Comparison of ENCODE assay signal across 21 cellular contexts in genomic region chr17:393806-394717, GRCh38. TPM values are rescaled to one million over a fixed set of nuclear protein-coding genes. Genes with fewer than 3 reads are reported as not detected.
DNase-seq lines count a peak whose midpoint lies in the region; ATAC-seq, FAIRE-seq and TF ChIP-seq lines count a peak whose summit lies in the region.
"Had no signal": no experiment of that assay in that cellular context is flagged by ENCODE, and none has a peak within 500 bp of the region (broad histone marks: within the 10 kb centered on the region; RNA-seq: fewer than 3 reads in every experiment).

No MANE protein-coding gene starts in this region.

- H3K4me3 ChIP-seq in BLaER1 = no peak overlapping the region
- no peak overlapping the region for H3K4me3 ChIP-seq in CD4-positive, CD25-positive, alpha-beta regulatory T cell (ENCODE audit: low read depth, low read length)
- no peak overlapping the region for H3K4me3 ChIP-seq in effector memory CD4-positive, alpha-beta T cell (ENCODE audit: insufficient read depth, low read depth, low read length, poor library complexity, severe bottlenecking)
- H3K4me3 ChIP-seq: esophagus muscularis mucosa, PC-9, SK-N-MC, thyroid gland had no signal

- no peaks in the 10 kb centered on the region for H3K27me3 Mint-ChIP-seq in CD4-positive, CD25-positive, alpha-beta regulatory T cell
- H3K27me3 Mint-ChIP-seq in dendritic cell treated with granulocyte-macrophage colony-stimulating factor and Interleukin-4, amounts not matched to agents 40 ng/mL and 50 ng/mL, for 4 days = peaks cover 6% of the 10 kb centered on the region
- peaks cover 0 to 3% (median 0%) of the 10 kb centered on the region in 5 donors for H3K27me3 Mint-ChIP-seq in naive thymus-derived CD8-positive, alpha-beta T cell
- H3K27me3 Mint-ChIP-seq in activated CD8-positive, alpha-beta T cell treated with anti-CD3 and anti-CD28 coated beads for 36 hours = no peaks in the 10 kb centered on the region
- H3K27me3 Mint-ChIP-seq: activated CD4-positive, alpha-beta memory T cell treated with anti-CD3 and anti-CD28 coated beads, Interleukin-2, amount 10 ng/mL, durations not matched to agents 7 days and 5 days had no signal

- H3K27me3 ChIP-seq in BLaER1 = no peaks in the 10 kb centered on the region
- no peaks in the 10 kb centered on the region for H3K27me3 ChIP-seq in CD4-positive, CD25-positive, alpha-beta regulatory T cell (ENCODE audit: control insufficient read depth, insufficient read depth, low read length)
- H3K27me3 ChIP-seq in effector memory CD4-positive, alpha-beta T cell (replicated peaks; ENCODE audit: control insufficient read depth, insufficient read depth, low read length, poor library complexity, severe bottlenecking) = no peaks in the 10 kb centered on the region
- H3K27me3 ChIP-seq: thyroid gland had no signal

- DNase-seq in CD4-positive, CD25-positive, alpha-beta regulatory T cell = no peak
- DNase-seq in naive thymus-derived CD8-positive, alpha-beta T cell = no peak
- DNase-seq in activated CD8-positive, alpha-beta T cell treated with anti-CD3 and anti-CD28 coated beads for 36 hours = no peak
- no peak for DNase-seq in effector memory CD4-positive, alpha-beta T cell
- DNase-seq in frontal cortex (ENCODE audit: low spot score in 2 of 2) = no peak
- DNase-seq: activated CD4-positive, alpha-beta memory T cell treated with anti-CD3 and anti-CD28 coated beads, Interleukin-2, amount 10 ng/mL, durations not matched to agents 7 days and 5 days; cortex of kidney; DMS 273 treated with DMSO at 0.1 percent for 48 hours; HCEC 1CT; NCI-H2081; NCI-H510A; PC-9; thyroid gland had no signal

- H3K27ac ChIP-seq in BLaER1 = no peak overlapping the region
- no peak overlapping the region for H3K27ac ChIP-seq in CD4-positive, CD25-positive, alpha-beta regulatory T cell (ENCODE audit: insufficient read depth, low read length, poor library complexity, severe bottlenecking)
- H3K27ac ChIP-seq in effector memory CD4-positive, alpha-beta T cell (ENCODE audit: insufficient read depth, low read length, poor library complexity, severe bottlenecking) = no peak overlapping the region
- H3K27ac ChIP-seq: esophagus muscularis mucosa, PC-9, SK-N-MC, thyroid gland had no signal

- H3K4me1 Mint-ChIP-seq in CD4-positive, CD25-positive, alpha-beta regulatory T cell = peaks cover 4 to 7% (median 4%) of the 10 kb centered on the region in 4 donors
- H3K4me1 Mint-ChIP-seq in dendritic cell treated with granulocyte-macrophage colony-stimulating factor and Interleukin-4, amounts not matched to agents 40 ng/mL and 50 ng/mL, for 4 days (ENCODE audit: low read depth) = peaks cover 24% of the 10 kb centered on the region
- H3K4me1 Mint-ChIP-seq in naive thymus-derived CD8-positive, alpha-beta T cell = peaks cover 0 to 5% (median 3%) of the 10 kb centered on the region in 4 donors
- no peaks in the 10 kb centered on the region for H3K4me1 Mint-ChIP-seq in activated CD8-positive, alpha-beta T cell treated with anti-CD3 and anti-CD28 coated beads for 36 hours (ENCODE audit: low read depth)
- H3K4me1 Mint-ChIP-seq: activated CD4-positive, alpha-beta memory T cell treated with anti-CD3 and anti-CD28 coated beads, Interleukin-2, amount 10 ng/mL, durations not matched to agents 7 days and 5 days; stimulated activated effector memory CD8-positive, alpha-beta T cell treated with anti-CD3 and anti-CD28 coated beads, Interleukin-12 subunit alpha, Interleukin-12 subunit beta, amount 100 ng/mL, for 72 hours had no signal

- H3K9ac ChIP-seq in BLaER1 = no peak overlapping the region

- POLR2A ChIA-PET in naive thymus-derived CD8-positive, alpha-beta T cell (lab: Charles Lee) = no interaction called here
- POLR2A ChIA-PET in activated CD8-positive, alpha-beta T cell treated with anti-CD3 and anti-CD28 coated beads for 36 hours (lab: Charles Lee) = no interaction called here

- no peaks in the 10 kb centered on the region for H3K36me3 ChIP-seq in BLaER1
- peaks cover 7% of the 10 kb centered on the region for H3K36me3 ChIP-seq in CD4-positive, CD25-positive, alpha-beta regulatory T cell (ENCODE audit: control insufficient read depth, insufficient read depth, low read length)
- H3K36me3 ChIP-seq in effector memory CD4-positive, alpha-beta T cell (ENCODE audit: control insufficient read depth, insufficient read depth, low read length) = no peaks in the 10 kb centered on the region
- H3K36me3 ChIP-seq: esophagus muscularis mucosa, thyroid gland had no signal

- peaks cover 16% of the 10 kb centered on the region for H3K4me1 ChIP-seq in BLaER1
- no peaks in the 10 kb centered on the region for H3K4me1 ChIP-seq in CD4-positive, CD25-positive, alpha-beta regulatory T cell (ENCODE audit: control insufficient read depth, insufficient read depth, low read length, poor library complexity, severe bottlenecking)
- no peaks in the 10 kb centered on the region for H3K4me1 ChIP-seq in effector memory CD4-positive, alpha-beta T cell (ENCODE audit: control insufficient read depth, insufficient read depth, low read length, poor library complexity, severe bottlenecking)
- H3K4me1 ChIP-seq: esophagus muscularis mucosa, thyroid gland had no signal

- no peaks in the 10 kb centered on the region for H4K20me1 ChIP-seq in BLaER1

- H3K36me3 Mint-ChIP-seq in CD4-positive, CD25-positive, alpha-beta regulatory T cell = peaks cover 9% of the 10 kb centered on the region
- no peaks in the 10 kb centered on the region for H3K36me3 Mint-ChIP-seq in dendritic cell treated with granulocyte-macrophage colony-stimulating factor and Interleukin-4, amounts not matched to agents 40 ng/mL and 50 ng/mL, for 4 days (ENCODE audit: low read depth)
- H3K36me3 Mint-ChIP-seq in naive thymus-derived CD8-positive, alpha-beta T cell = no peaks in the 10 kb centered on the region
- H3K36me3 Mint-ChIP-seq in activated CD8-positive, alpha-beta T cell treated with anti-CD3 and anti-CD28 coated beads for 36 hours (ENCODE audit: low read depth) = no peaks in the 10 kb centered on the region
- H3K36me3 Mint-ChIP-seq: stimulated activated effector memory CD8-positive, alpha-beta T cell treated with anti-CD3 and anti-CD28 coated beads, Interleukin-12 subunit alpha, Interleukin-12 subunit beta, amount 100 ng/mL, for 72 hours had no signal

- intact Hi-C loops in dendritic cell treated with granulocyte-macrophage colony-stimulating factor and Interleukin-4, amounts not matched to agents 40 ng/mL and 50 ng/mL, for 4 days (cut with micrococcal nuclease) = loop anchor here (10.0 kb wide), 1 partner anchor 301 kb away; no protein-coding TSS in a partner anchor
- intact Hi-C loops in activated CD8-positive, alpha-beta T cell treated with anti-CD3 and anti-CD28 coated beads for 36 hours (cut with micrococcal nuclease) = no loop called here

- H3K4me2 ChIP-seq in BLaER1 = peak overlapping the region; percentile 21; the same call in 1 of the 2 replicates
- H3K4me2 ChIP-seq: PC-9 had no signal

- TF ChIP-seq CTCF in activated CD8-positive, alpha-beta T cell treated with anti-CD3 and anti-CD28 coated beads for 36 hours (IDR thresholded peaks at IDR 0.05) = no peak

- peak overlapping the region in 1 of 4 donors; percentile 47 for H3K4me3 Mint-ChIP-seq in CD4-positive, CD25-positive, alpha-beta regulatory T cell
- H3K4me3 Mint-ChIP-seq in dendritic cell treated with granulocyte-macrophage colony-stimulating factor and Interleukin-4, amounts not matched to agents 40 ng/mL and 50 ng/mL, for 4 days = peak overlapping the region; percentile 49
- H3K4me3 Mint-ChIP-seq in naive thymus-derived CD8-positive, alpha-beta T cell = no peak overlapping the region
- no peak overlapping the region for H3K4me3 Mint-ChIP-seq in activated CD8-positive, alpha-beta T cell treated with anti-CD3 and anti-CD28 coated beads for 36 hours
- H3K4me3 Mint-ChIP-seq: activated CD4-positive, alpha-beta memory T cell treated with anti-CD3 and anti-CD28 coated beads, Interleukin-2, amount 10 ng/mL, durations not matched to agents 7 days and 5 days; activated T-helper 1 cell treated with anti-CD3 and anti-CD28 coated beads, Interleukin-12 subunit alpha, Interleukin-12 subunit beta, Interleukin-2, Interleukin-4 antibody, amounts not matched to agents 30 ng/mL and 10 ng/mL and 1 ng/mL, durations not matched to agents 14 hours and 24 hours and 36 hours; stimulated activated effector memory CD8-positive, alpha-beta T cell treated with anti-CD3 and anti-CD28 coated beads, Interleukin-12 subunit alpha, Interleukin-12 subunit beta, amount 100 ng/mL, for 72 hours had no signal

- H3K27ac Mint-ChIP-seq in CD4-positive, CD25-positive, alpha-beta regulatory T cell = peak overlapping the region; percentile 53 to 83 (median 65)
- H3K27ac Mint-ChIP-seq in dendritic cell treated with granulocyte-macrophage colony-stimulating factor and Interleukin-4, amounts not matched to agents 40 ng/mL and 50 ng/mL, for 4 days = peak overlapping the region; percentile 80
- peak overlapping the region in 6 of 10 donors; percentile 1 to 65 (median 52) for H3K27ac Mint-ChIP-seq in naive thymus-derived CD8-positive, alpha-beta T cell
- H3K27ac Mint-ChIP-seq in activated CD8-positive, alpha-beta T cell treated with anti-CD3 and anti-CD28 coated beads for 36 hours = no peak overlapping the region
- H3K27ac Mint-ChIP-seq: activated CD4-positive, alpha-beta memory T cell treated with anti-CD3 and anti-CD28 coated beads, Interleukin-2, amount 10 ng/mL, durations not matched to agents 7 days and 5 days; activated T-helper 1 cell treated with anti-CD3 and anti-CD28 coated beads, Interleukin-12 subunit alpha, Interleukin-12 subunit beta, Interleukin-2, Interleukin-4 antibody, amounts not matched to agents 30 ng/mL and 10 ng/mL and 1 ng/mL, durations not matched to agents 14 hours and 24 hours and 36 hours; stimulated activated effector memory CD8-positive, alpha-beta T cell treated with anti-CD3 and anti-CD28 coated beads, Interleukin-12 subunit alpha, Interleukin-12 subunit beta, amount 100 ng/mL, for 72 hours had no signal

- H3K9me3 Mint-ChIP-seq in CD4-positive, CD25-positive, alpha-beta regulatory T cell = peaks cover 0 to 2% (median 0%) of the 10 kb centered on the region in 7 donors
- H3K9me3 Mint-ChIP-seq in dendritic cell treated with granulocyte-macrophage colony-stimulating factor and Interleukin-4, amounts not matched to agents 40 ng/mL and 50 ng/mL, for 4 days = no peaks in the 10 kb centered on the region
- no peaks in the 10 kb centered on the region for H3K9me3 Mint-ChIP-seq in naive thymus-derived CD8-positive, alpha-beta T cell
- no peaks in the 10 kb centered on the region for H3K9me3 Mint-ChIP-seq in activated CD8-positive, alpha-beta T cell treated with anti-CD3 and anti-CD28 coated beads for 36 hours
- H3K9me3 Mint-ChIP-seq: activated CD4-positive, alpha-beta memory T cell treated with anti-CD3 and anti-CD28 coated beads, Interleukin-2, amount 10 ng/mL, durations not matched to agents 7 days and 5 days; activated T-helper 1 cell treated with anti-CD3 and anti-CD28 coated beads, Interleukin-12 subunit alpha, Interleukin-12 subunit beta, Interleukin-2, Interleukin-4 antibody, amounts not matched to agents 30 ng/mL and 10 ng/mL and 1 ng/mL, durations not matched to agents 14 hours and 24 hours and 36 hours; stimulated activated effector memory CD8-positive, alpha-beta T cell treated with anti-CD3 and anti-CD28 coated beads, Interleukin-12 subunit alpha, Interleukin-12 subunit beta, amount 100 ng/mL, for 72 hours had no signal

- no peaks in the 10 kb centered on the region for H3K9me3 ChIP-seq in BLaER1
- no peaks in the 10 kb centered on the region for H3K9me3 ChIP-seq in CD4-positive, CD25-positive, alpha-beta regulatory T cell (ENCODE audit: control insufficient read depth in 2 of 2, low read length in 2 of 2)
- no peaks in the 10 kb centered on the region for H3K9me3 ChIP-seq in effector memory CD4-positive, alpha-beta T cell (ENCODE audit: control insufficient read depth, low read length)
- H3K9me3 ChIP-seq: esophagus muscularis mucosa, thyroid gland had no signal

- CTCF ChIA-PET in activated CD8-positive, alpha-beta T cell treated with anti-CD3 and anti-CD28 coated beads for 36 hours (lab: Charles Lee) = interaction anchor here (0.8 kb wide), 1 partner anchor 306 kb away, joined by 4 read pairs; no protein-coding TSS in a partner anchor

- no peak for FAIRE-seq in frontal cortex (lab: Jason Lieb, UNC)
- FAIRE-seq: islet of Langerhans had no signal

- ATAC-seq in CD4-positive, CD25-positive, alpha-beta regulatory T cell (ENCODE audit: low read depth in 2 of 2) = no peak
- no peak for ATAC-seq in naive thymus-derived CD8-positive, alpha-beta T cell
- no peak for ATAC-seq in activated CD8-positive, alpha-beta T cell treated with anti-CD3 and anti-CD28 coated beads for 36 hours
- no peak for ATAC-seq in HG02973 (IDR thresholded peaks at IDR 0.05; ENCODE audit: unreplicated experiment)
- ATAC-seq: stimulated activated effector memory CD8-positive, alpha-beta T cell treated with anti-CD3 and anti-CD28 coated beads, Interleukin-12 subunit alpha, Interleukin-12 subunit beta, amount 100 ng/mL, for 72 hours had no signal

RNA-seq across cellular contexts. Expression of gene RPH3AL, which starts 41.5 kb away (rescaled TPM):
- total RNA-seq in CD4-positive, CD25-positive, alpha-beta regulatory T cell = 5.6 TPM
- polyA plus RNA-seq in CD4-positive, CD25-positive, alpha-beta regulatory T cell = 1 to 10 TPM in 2 of 4 donors, under 1 TPM in 2; 0.65 to 4.8 (median 1.9) TPM
- total RNA-seq in naive thymus-derived CD8-positive, alpha-beta T cell = 10 to 100 TPM; 26.4 to 30.0 TPM
- polyA plus RNA-seq in naive thymus-derived CD8-positive, alpha-beta T cell = 1 to 10 TPM; 1.9 to 5.7 (median 2.7) TPM
- total RNA-seq in activated CD8-positive, alpha-beta T cell treated with anti-CD3 and anti-CD28 coated beads for 36 hours = 1 to 10 TPM in 1 of 2 experiments, under 1 TPM in 1; 0.72 to 1.1 TPM
- 3.3 TPM for total RNA-seq in frontal cortex

RNA-seq across cellular contexts. Expression of gene RFLNB, which starts 51.7 kb away (rescaled TPM):
- total RNA-seq in CD4-positive, CD25-positive, alpha-beta regulatory T cell = 33.9 TPM
- 10 to 100 TPM; 11.9 to 21.6 (median 15.0) TPM for polyA plus RNA-seq in CD4-positive, CD25-positive, alpha-beta regulatory T cell
- total RNA-seq in naive thymus-derived CD8-positive, alpha-beta T cell = 10 to 100 TPM; 38.7 TPM
- polyA plus RNA-seq in naive thymus-derived CD8-positive, alpha-beta T cell = 10 to 100 TPM; 19.2 to 32.5 (median 24.2) TPM
- total RNA-seq in activated CD8-positive, alpha-beta T cell treated with anti-CD3 and anti-CD28 coated beads for 36 hours = 10 to 100 TPM; 45.9 to 46.1 TPM
- 34.6 TPM for total RNA-seq in frontal cortex
